1 cellular context compared by ENCODE assay signal in genomic region chr10:95675403-95676116, GRCh38.
TF ChIP-seq lines count a peak whose summit lies in the region.

No MANE protein-coding gene starts in this region.

TF ChIP-seq in GM23338, 12 proteins besides CTCF, POLR2A, EP300 and RAD21 (continued from another document):
- TF ChIP-seq, protein P1, sequence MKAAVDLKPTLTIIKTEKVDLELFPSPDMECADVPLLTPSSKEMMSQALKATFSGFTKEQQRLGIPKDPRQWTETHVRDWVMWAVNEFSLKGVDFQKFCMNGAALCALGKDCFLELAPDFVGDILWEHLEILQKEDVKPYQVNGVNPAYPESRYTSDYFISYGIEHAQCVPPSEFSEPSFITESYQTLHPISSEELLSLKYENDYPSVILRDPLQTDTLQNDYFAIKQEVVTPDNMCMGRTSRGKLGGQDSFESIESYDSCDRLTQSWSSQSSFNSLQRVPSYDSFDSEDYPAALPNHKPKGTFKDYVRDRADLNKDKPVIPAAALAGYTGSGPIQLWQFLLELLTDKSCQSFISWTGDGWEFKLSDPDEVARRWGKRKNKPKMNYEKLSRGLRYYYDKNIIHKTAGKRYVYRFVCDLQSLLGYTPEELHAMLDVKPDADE (IDR thresholded peaks at IDR 0.05): no peak
- no peak for TF ChIP-seq STAT1 (IDR thresholded peaks at IDR 0.05; ENCODE audit: unreplicated experiment)
TF ChIP-seq in GM23338: peak in this region for 0.
